In the genomic region with DNA sequence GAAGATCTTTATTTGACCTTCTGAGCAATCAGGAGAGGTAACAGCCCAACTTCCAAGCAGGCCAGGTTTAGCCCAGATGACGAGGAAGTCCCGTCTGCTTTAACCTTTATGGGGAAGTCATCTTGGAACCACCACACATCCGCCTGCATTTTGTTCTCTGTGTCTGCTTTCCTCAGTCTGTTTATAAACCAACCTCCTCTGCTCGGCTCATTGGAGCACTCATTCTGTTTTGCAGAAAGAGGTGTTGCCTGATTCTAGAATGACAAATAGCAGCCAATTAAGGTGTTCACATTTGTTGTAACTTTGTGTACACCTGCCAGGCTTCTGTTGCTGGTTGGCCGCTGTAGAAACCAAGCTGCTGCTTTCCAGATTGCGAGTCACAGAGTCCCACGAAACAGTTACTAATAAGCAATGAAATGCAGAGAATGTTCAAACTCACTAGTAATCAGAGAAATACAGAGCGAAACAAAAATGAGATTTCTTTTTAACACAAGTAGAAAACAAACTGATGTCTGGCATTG, we compare ENCODE assay signal across 8 cellular contexts.
DNase-seq lines count a peak whose midpoint lies in the region; TF ChIP-seq lines count a peak whose summit lies in the region.

No MANE protein-coding gene starts in this region.

- H3K27ac ChIP-seq in HUES6 (ENCODE audit: low read depth, low read length) (peak overlapping the region; percentile 2; the same call in 1 of the 2 replicates), suprapubic skin (peak overlapping the region; percentile 82)

- 0 out of 2 replicates have a peak, but pooled peaks cover 3% of the 10 kb centered on the region for H3K36me3 ChIP-seq in HUES6 (ENCODE audit: control insufficient read depth, insufficient read depth, low read length)
- peaks cover 13% of the 10 kb centered on the region for H3K36me3 ChIP-seq in suprapubic skin

- no peak for TF ChIP-seq CTCF in suprapubic skin (IDR thresholded peaks at IDR 0.05)

- DNase-seq in SKM-1 treated with dmso at 0.1 percent for 144 hours (lab: John Stamatoyannopoulos, UW; ENCODE audit: unreplicated experiment) (peak; percentile 34), SKM-1 (lab: John Stamatoyannopoulos, UW; ENCODE audit: unreplicated experiment) (no peak), iris pigment epithelial cell (ENCODE audit: low read depth) (peak; percentile 88), suprapubic skin (ENCODE audit: low spot score in 2 of 2) (no peak), SHP77 treated with DMSO at 0.1 percent for 48 hours (lab: John Stamatoyannopoulos, UW) (no peak), pons (ENCODE audit: low spot score) (no peak)
- peak; percentile 76 for DNase-seq in activated effector memory CD4-positive, alpha-beta T cell treated with anti-CD3 and anti-CD28 coated beads, Interleukin-2, amount 50 U/mL, for 16 hours

- H3K4me3 ChIP-seq in HUES6 (ENCODE audit: low read depth, low read length), result no peak overlapping the region
- no peak overlapping the region for H3K4me3 ChIP-seq in suprapubic skin

- TF ChIP-seq EP300 in suprapubic skin (IDR thresholded peaks at IDR 0.05), result no peak

- H3K27me3 ChIP-seq in HUES6 (ENCODE audit: control insufficient read depth, insufficient read depth, low read length) (no peaks in the 10 kb centered on the region), suprapubic skin (no peaks in the 10 kb centered on the region)

- H3K9ac ChIP-seq in HUES6 (ENCODE audit: low read length), result no peak overlapping the region

- TF ChIP-seq POLR2A in suprapubic skin (IDR thresholded peaks at IDR 0.05), result no peak

- WGBS in suprapubic skin, result 46% methylated on average over 8 of the region's 8 CpGs

- H3K9me3 ChIP-seq in HUES6 (ENCODE audit: control insufficient read depth, insufficient read depth, low read depth, low read length) (no peaks in the 10 kb centered on the region), suprapubic skin (no peaks in the 10 kb centered on the region)

- H3K4me1 ChIP-seq in HUES6 (ENCODE audit: control insufficient read depth, insufficient read depth, low read length) (peaks cover 32% of the 10 kb centered on the region), suprapubic skin (peaks cover 82% of the 10 kb centered on the region)

Comparison
In these comparisons a context has a peak if more than half of its experiments do, and no peak if none do; other contexts are left out.
1. DNase-seq: peak in SKM-1 treated with dmso at 0.1 percent for 144 hours (single experiment), activated effector memory CD4-positive, alpha-beta T cell treated with anti-CD3 and anti-CD28 coated beads, Interleukin-2, amount 50 U/mL, for 16 hours (single experiment) and iris pigment epithelial cell (single experiment); none in SKM-1 (single experiment), suprapubic skin (0 of 2), SHP77 treated with DMSO at 0.1 percent for 48 hours (single experiment) and pons (single experiment).